In genomic region chr2:227472265-227473018, GRCh38 we compare ENCODE assay signal across 8 cellular contexts. TPM values are rescaled to one million over a fixed set of nuclear protein-coding genes. Genes with fewer than 3 reads are reported as not detected.
A peak's percentile ranks its signal among the peaks of the same experiment; 100 is the strongest.
DNase-seq lines count a peak whose midpoint lies in the region; ATAC-seq lines count a peak whose summit lies in the region.

No MANE protein-coding gene starts in this region.

- ATAC-seq in GM19463 (IDR thresholded peaks at IDR 0.05; ENCODE audit: unreplicated experiment) (peak; percentile 62), HG03469 (IDR thresholded peaks at IDR 0.05; ENCODE audit: unreplicated experiment) (peak; percentile 37)

- DNase-seq in COLO668 (lab: John Stamatoyannopoulos, UW; ENCODE audit: unreplicated experiment) (peak; percentile 59), lung microvascular endothelial cell (ENCODE audit: low read depth in 2 of 2) (peak; percentile 42 to 46), DMS53 (lab: John Stamatoyannopoulos, UW) (no peak)
- peak; percentile 16 to 22 (median 18) for DNase-seq in activated CD4-positive, CD25-positive, alpha-beta regulatory T cell (lab: John Stamatoyannopoulos, UW)
- peak; percentile 37 for DNase-seq in effector CD4-positive, alpha-beta T cell

- H3K36me3 Mint-ChIP-seq in stimulated activated naive CD8-positive, alpha-beta T cell treated with anti-CD3 and anti-CD28 coated beads, Interleukin-15, Interleukin-2, amounts not matched to agents 100 ng/mL and 50 ng/mL, for 24 hours (ENCODE audit: low read depth), result peaks cover 19% of the 10 kb centered on the region

- peak overlapping the region; percentile 49 for H3K27ac Mint-ChIP-seq in stimulated activated naive CD8-positive, alpha-beta T cell treated with anti-CD3 and anti-CD28 coated beads, Interleukin-15, Interleukin-2, amounts not matched to agents 100 ng/mL and 50 ng/mL, for 24 hours

- peak overlapping the region; percentile 99 for H3K4me3 Mint-ChIP-seq in stimulated activated naive CD8-positive, alpha-beta T cell treated with anti-CD3 and anti-CD28 coated beads, Interleukin-15, Interleukin-2, amounts not matched to agents 100 ng/mL and 50 ng/mL, for 24 hours

- no peaks in the 10 kb centered on the region for H3K27me3 Mint-ChIP-seq in stimulated activated naive CD8-positive, alpha-beta T cell treated with anti-CD3 and anti-CD28 coated beads, Interleukin-15, Interleukin-2, amounts not matched to agents 100 ng/mL and 50 ng/mL, for 24 hours

- H3K4me1 Mint-ChIP-seq in stimulated activated naive CD8-positive, alpha-beta T cell treated with anti-CD3 and anti-CD28 coated beads, Interleukin-15, Interleukin-2, amounts not matched to agents 100 ng/mL and 50 ng/mL, for 24 hours (ENCODE audit: low read depth), result peaks cover 59% of the 10 kb centered on the region

- H3K9me3 Mint-ChIP-seq in stimulated activated naive CD8-positive, alpha-beta T cell treated with anti-CD3 and anti-CD28 coated beads, Interleukin-15, Interleukin-2, amounts not matched to agents 100 ng/mL and 50 ng/mL, for 24 hours, result no peaks in the 10 kb centered on the region

RNA-seq across cellular contexts. Expression of gene AGFG1, which starts 0.5 kb away (rescaled TPM):
- 25.1 and 30.0 TPM in 2 replicates for total RNA-seq in lung microvascular endothelial cell
